Comparison of ENCODE assay signal across 16 cellular contexts in the genomic region with DNA sequence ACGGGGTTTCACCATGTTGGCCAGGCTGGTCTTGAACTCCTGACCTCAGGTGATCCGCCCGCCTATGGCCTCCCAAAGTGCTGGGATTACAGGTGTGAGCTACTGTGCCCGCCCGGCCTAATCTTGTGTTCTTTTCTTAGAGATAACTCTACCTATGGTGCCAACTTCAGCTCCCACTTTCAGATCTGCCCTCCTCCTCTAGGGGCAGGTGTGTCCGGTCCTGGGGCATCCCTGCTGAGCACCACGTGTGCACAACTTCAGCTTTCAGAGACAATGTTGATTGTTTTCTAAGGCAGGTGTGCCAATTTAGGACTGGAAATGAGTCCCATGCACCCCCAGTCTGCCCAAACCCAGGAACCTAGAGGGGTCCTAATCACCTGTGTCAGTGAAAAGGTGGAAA. TPM values are rescaled to one million over a fixed set of nuclear protein-coding genes. Genes with fewer than 3 reads are reported as not detected.
"Had no signal": no experiment of that assay in that cellular context is flagged by ENCODE, and none has a peak within 500 bp of the region (broad histone marks: within the 10 kb centered on the region; RNA-seq: fewer than 3 reads in every experiment).

No MANE protein-coding gene starts in this region.

- H3K4me3 ChIP-seq: ascending aorta, thyroid gland, uterus had no signal

- ATAC-seq: activated CD8-positive, alpha-beta T cell treated with anti-CD3 and anti-CD28 coated beads for 36 hours; activated naive CD8-positive, alpha-beta T cell treated with anti-CD3 and anti-CD28 coated beads, Interleukin-2, amount 50 U/mL, for 24 hours; left lobe of liver; naive thymus-derived CD4-positive, alpha-beta T cell; right cardiac atrium had no signal

- H3K36me3 ChIP-seq: ascending aorta, thyroid gland, uterus had no signal

- H3K9me3 ChIP-seq: ascending aorta, thyroid gland, uterus had no signal

- H3K4me1 ChIP-seq: ascending aorta, uterus had no signal

- DNase-seq: activated CD4-positive, alpha-beta T cell treated with anti-CD3 and anti-CD28 coated beads for 4 hours; activated CD8-positive, alpha-beta memory T cell treated with anti-CD3 and anti-CD28 coated beads, Interleukin-2, amount 50 U/mL, for 4 hours; activated CD8-positive, alpha-beta T cell treated with anti-CD3 and anti-CD28 coated beads for 36 hours; activated naive CD8-positive, alpha-beta T cell treated with anti-CD3 and anti-CD28 coated beads, Interleukin-2, amount 50 U/mL, for 24 hours; foreskin melanocyte; head of caudate nucleus; mammary epithelial cell; naive thymus-derived CD4-positive, alpha-beta T cell; right cardiac atrium; small intestine; thyroid gland; uterus had no signal

- H3K27ac ChIP-seq: ascending aorta, thyroid gland, uterus had no signal

- H3K27me3 ChIP-seq: ascending aorta had no signal

RNA-seq across cellular contexts. Expression of a gene that starts 18.5 kb away (rescaled TPM):
- total RNA-seq: activated CD8-positive, alpha-beta T cell treated with anti-CD3 and anti-CD28 coated beads for 36 hours; ascending aorta; bronchial epithelial cell; left lobe of liver; mammary epithelial cell; mononuclear cell; naive thymus-derived CD4-positive, alpha-beta T cell; right cardiac atrium; thyroid gland; uterus had no signal
